Comparison of ENCODE assay signal across 8 cellular contexts in the genomic region with DNA sequence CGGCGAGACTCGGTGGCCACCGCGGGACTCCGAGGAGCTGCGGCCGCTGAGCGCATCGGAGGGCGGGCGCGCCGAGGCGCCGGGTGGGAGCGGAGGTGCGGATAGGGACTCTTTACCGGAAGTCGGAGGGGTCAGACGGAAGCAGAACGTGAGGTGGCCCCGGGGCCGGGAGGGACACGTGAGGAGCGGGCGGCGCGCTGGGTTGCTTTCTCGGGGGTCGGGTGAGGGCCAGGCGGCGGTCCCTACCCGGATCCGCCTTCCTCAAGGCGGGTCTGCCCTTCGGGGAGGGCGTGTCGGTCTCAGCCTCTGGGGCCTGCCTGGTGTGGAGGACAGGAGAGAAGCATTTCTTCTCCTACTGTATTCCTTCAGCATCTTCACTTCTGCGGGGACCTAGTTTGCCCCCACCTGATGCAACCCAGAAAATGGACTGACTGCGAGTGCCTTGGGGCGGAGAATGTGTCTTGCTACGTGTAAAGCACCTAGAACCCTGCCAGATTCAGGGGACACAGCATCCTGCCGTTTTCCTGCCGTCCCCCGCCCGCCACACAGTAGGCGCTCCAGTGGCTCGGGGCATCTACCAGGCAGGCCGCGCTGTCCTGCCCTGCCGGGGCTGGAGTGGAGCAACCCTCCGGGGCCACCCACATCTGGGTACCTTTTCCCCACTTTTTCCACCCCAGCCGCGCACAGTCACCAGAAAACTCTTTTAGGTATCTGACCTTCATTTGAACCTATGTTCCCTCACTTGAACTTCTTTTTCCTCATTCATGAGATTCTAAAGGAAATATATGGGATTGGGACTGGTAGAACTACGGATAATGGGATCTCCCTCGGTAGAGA. TPM values are rescaled to one million over a fixed set of nuclear protein-coding genes. Genes with fewer than 3 reads are reported as not detected.
A peak's percentile ranks its signal among the peaks of the same experiment; 100 is the strongest.
DNase-seq lines count a peak whose midpoint lies in the region; ATAC-seq and TF ChIP-seq lines count a peak whose summit lies in the region.

No MANE protein-coding gene starts in this region.

- H3K4me1 ChIP-seq in spleen: peaks cover 6 to 45% (median 38%) of the 10 kb centered on the region in 6 donors

- H3K4me3 ChIP-seq in AG04450 (ENCODE audit: low read depth, low read length) (peak overlapping the region; percentile 87), spleen (peak overlapping the region; percentile 78 to 98 (median 94))

- peak; percentile 91 for DNase-seq in AG04450 (ENCODE audit: low read depth, low spot score)
- DNase-seq in NCI-H2227 treated with DMSO at 0.1 percent for 48 hours (lab: John Stamatoyannopoulos, UW): peak; percentile 97
- peak; percentile 75 for DNase-seq in activated CD4-positive, CD25-positive, alpha-beta regulatory T cell treated with anti-CD3 and anti-CD28 coated beads, Interleukin-2, amount 50 U/mL, for 16 hours (ENCODE audit: low read depth, low spot score)
- peak; percentile 82 for DNase-seq in central memory CD4-positive, alpha-beta T cell
- peak; percentile 94 for DNase-seq in iris pigment epithelial cell (ENCODE audit: low read depth)
- peak; percentile 95 for DNase-seq in spleen

- intact Hi-C loops in spleen (cut with DNase I; ENCODE audit: low total_unique reads): no loop called here

- H3K36me3 ChIP-seq in spleen: no peaks in the 10 kb centered on the region

- TF ChIP-seq CTCF in AG04450 (IDR thresholded peaks at IDR 0.05; ENCODE audit: low read depth, low read length) (no peak), spleen (IDR thresholded peaks at IDR 0.05 in 8 of 11, conservative IDR thresholded peaks at IDR 0.05 in 3 of 11) (no peak)

- H3K27ac ChIP-seq in AG04450 (ENCODE audit: low read depth, low read length) (peak overlapping the region; percentile 98), spleen (peak overlapping the region; percentile 89 to 100 (median 96))

- H3K27me3 ChIP-seq in AG04450 (ENCODE audit: control insufficient read depth, insufficient read depth, low read length): no peaks in the 10 kb centered on the region
- H3K27me3 ChIP-seq in spleen (replicated peaks in 1 of 7): no peaks in the 10 kb centered on the region

- CTCF ChIA-PET in AG04450 (lab: Charles Lee): no interaction called here

- 0 to 2% (median 1%) methylated on average over 20 to 57 of the region's 57 CpGs for WGBS in spleen, 5 donors

- POLR2A ChIA-PET in AG04450 (lab: Yijun Ruan, JAX): no interaction called here

- peak in 2 of 3 donors; percentile 23 to 65 for TF ChIP-seq POLR2A in spleen (IDR thresholded peaks at IDR 0.05)

- ATAC-seq in GM18907 (IDR thresholded peaks at IDR 0.05; ENCODE audit: unreplicated experiment): peak; percentile 74
- ATAC-seq in HG03135 (IDR thresholded peaks at IDR 0.05; ENCODE audit: unreplicated experiment): peak; percentile 58

- H3K9me3 ChIP-seq in AG04450 (ENCODE audit: control insufficient read depth, insufficient read depth, low read length) (peaks cover 7% of the 10 kb centered on the region; the same call in 1 of the 2 replicates), spleen (no peaks in the 10 kb centered on the region)

RNA-seq across cellular contexts. Expression of a gene that starts 0.6 kb away (rescaled TPM):
- polyA plus RNA-seq in AG04450 (2011; rRNA removed) (19.1 and 28.4 TPM in 2 replicates), spleen (10 to 100 TPM in 2 of 3 donors, 1 to 10 TPM in 1; 7.7 to 14.5 (median 10.4) TPM)
- 81.8 and 91.6 TPM in 2 replicates for polyA minus RNA-seq in AG04450 (2011; rRNA and poly(A)+ RNA removed)
- 10 to 100 TPM; 51.7 to 77.8 (median 62.7) TPM for total RNA-seq in spleen

Comparison
In these comparisons a context has a peak if more than half of its experiments do, and no peak if none do; other contexts are left out.
1. Peak in every context shown above with its lines: DNase-seq, ATAC-seq, H3K4me3 ChIP-seq and H3K27ac ChIP-seq.